In the genomic region with DNA sequence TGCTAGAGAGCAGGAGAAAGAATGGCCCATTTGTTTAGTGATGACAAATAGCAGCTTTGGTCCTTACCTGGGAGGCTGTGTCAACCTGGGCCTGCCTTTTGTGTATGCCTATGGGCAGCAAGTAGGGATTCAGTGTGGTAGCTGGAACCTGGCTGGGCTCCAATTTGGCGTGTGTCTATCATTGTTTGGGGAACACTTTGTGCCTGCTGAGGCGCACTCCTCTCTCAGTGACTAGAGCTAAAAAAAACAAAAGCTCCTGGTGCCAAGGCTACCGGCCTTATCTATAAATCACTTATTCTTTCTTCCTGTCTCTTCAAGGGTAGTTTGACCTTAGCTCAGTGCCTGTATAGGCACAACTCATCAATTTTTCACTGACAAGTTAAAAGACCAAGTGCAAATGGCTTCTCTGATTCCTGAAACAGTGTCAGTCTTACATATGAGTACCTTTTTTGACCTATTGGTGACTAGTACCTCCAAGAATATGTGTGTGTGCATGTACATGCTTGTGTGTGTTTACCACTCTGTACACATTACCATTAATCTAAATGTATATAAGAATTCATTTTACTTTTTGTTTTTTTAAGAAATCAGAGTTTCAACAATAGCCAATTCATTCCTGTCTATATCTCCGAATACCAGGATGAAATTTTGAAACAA, we compare ENCODE assay signal across 14 cellular contexts. TPM values are rescaled to one million over a fixed set of nuclear protein-coding genes. Genes with fewer than 3 reads are reported as not detected.
DNase-seq lines count a peak whose midpoint lies in the region; ATAC-seq, FAIRE-seq and TF ChIP-seq lines count a peak whose summit lies in the region.
"Had no signal": no experiment of that assay in that cellular context is flagged by ENCODE, and none has a peak within 500 bp of the region (broad histone marks: within the 10 kb centered on the region; RNA-seq: fewer than 3 reads in every experiment).

No MANE protein-coding gene starts in this region.

- H3K9me3 ChIP-seq in cardiac muscle cell (ENCODE audit: low read depth) = no peaks in the 10 kb centered on the region
- H3K9me3 ChIP-seq in ovary = no peaks in the 10 kb centered on the region
- H3K9me3 ChIP-seq: ascending aorta had no signal

- no peak for TF ChIP-seq EP300 in ovary (IDR thresholded peaks at IDR 0.05)

- H3K4me3 ChIP-seq in cardiac muscle cell (no peak overlapping the region), ovary (no peak overlapping the region)
- H3K4me3 ChIP-seq: ascending aorta had no signal

- H3K27ac ChIP-seq in cardiac muscle cell (no peak overlapping the region), ovary (no peak overlapping the region)
- H3K27ac ChIP-seq: ascending aorta had no signal

- TF ChIP-seq POLR2A in H54 (IDR thresholded peaks at IDR 0.05; ENCODE audit: low read depth, low read length) = no peak
- no peak for TF ChIP-seq POLR2A in ovary (IDR thresholded peaks at IDR 0.05)
- TF ChIP-seq POLR2A in GM18505 (IDR thresholded peaks at IDR 0.05; ENCODE audit: borderline replicate concordance, extremely low read depth, insufficient read depth, insufficient read length) = no peak

- 21 to 27% (median 21%) methylated on average over 4 of the region's 4 CpGs for WGBS in ovary, 3 donors

- peak; percentile 52 for FAIRE-seq in H54 (lab: Jason Lieb, UNC)
- FAIRE-seq: endometrium had no signal

- TF ChIP-seq CTCF in cardiac muscle cell (IDR thresholded peaks at IDR 0.05; ENCODE audit: low read depth, low read length) = no peak
- no peak for TF ChIP-seq CTCF in ovary (IDR thresholded peaks at IDR 0.05)

- peaks cover 5% of the 10 kb centered on the region for H3K4me1 ChIP-seq in cardiac muscle cell (ENCODE audit: low read depth)
- peaks cover 2% of the 10 kb centered on the region for H3K4me1 ChIP-seq in ovary (ENCODE audit: insufficient read depth)
- H3K4me1 ChIP-seq: ascending aorta had no signal

- H3K36me3 ChIP-seq in cardiac muscle cell (no peaks in the 10 kb centered on the region), ovary (no peaks in the 10 kb centered on the region)
- H3K36me3 ChIP-seq: ascending aorta had no signal

- no peaks in the 10 kb centered on the region for H3K27me3 ChIP-seq in cardiac muscle cell
- no peaks in the 10 kb centered on the region for H3K27me3 ChIP-seq in ovary
- H3K27me3 ChIP-seq: ascending aorta had no signal

- ATAC-seq in GM18868 (IDR thresholded peaks at IDR 0.05; ENCODE audit: unreplicated experiment) (no peak), GM18505 (IDR thresholded peaks at IDR 0.05; ENCODE audit: unreplicated experiment) (no peak), HG02973 (IDR thresholded peaks at IDR 0.05; ENCODE audit: unreplicated experiment) (no peak)
- ATAC-seq: natural killer cell treated with Interleukin-12 subunit alpha and Interleukin-12 subunit beta and Interleukin-15 and Interleukin-18, amount 100 ng/mL, for 72 hours had no signal

- intact Hi-C loops in ovary (cut with DNase I) = no loop called here

- no peak for DNase-seq in H54 (ENCODE audit: insufficient read length, low spot score)
- DNase-seq in NCI-H69 (lab: John Stamatoyannopoulos, UW) = peak; percentile 86
- DNase-seq in cardiac muscle cell (ENCODE audit: low read depth in 1 of 2, low spot score in 1 of 2) = peak; percentile 14 to 28
- peak; percentile 23 to 89 (median 72) for DNase-seq in ovary
- DNase-seq in LoVo (ENCODE audit: low spot score) = no peak
- DNase-seq: activated T-cell treated with anti-CD3 and anti-CD28 coated beads, Interleukin-2, amount 50 U/mL, for 1 hour; NCI-H2171 had no signal

RNA-seq across cellular contexts. Expression of a gene that starts 54.6 kb away (rescaled TPM):
- total RNA-seq in cardiac muscle cell (not detected in 2 replicates), ovary (1 to 10 TPM in 4 of 7 donors, under 1 TPM in 2, not detected in 1; 0.20 to 6.8 (median 1.4) TPM)
- polyA plus RNA-seq in cardiac muscle cell (not detected in 2 replicates), ovary (under 1 TPM; 0.08 to 0.10 TPM)
- total RNA-seq: ascending aorta; natural killer cell treated with Interleukin-12 subunit alpha and Interleukin-12 subunit beta and Interleukin-15 and Interleukin-18, amount 100 ng/mL, for 72 hours; RPMI7951 had no signal

Comparison
In these comparisons a context has a peak if more than half of its experiments do, and no peak if none do; other contexts are left out.
1. DNase-seq: peak in NCI-H69 (single experiment), cardiac muscle cell (2 of 2) and ovary (5 of 5); none in H54 (single experiment) and LoVo (single experiment).